In the genomic region with DNA sequence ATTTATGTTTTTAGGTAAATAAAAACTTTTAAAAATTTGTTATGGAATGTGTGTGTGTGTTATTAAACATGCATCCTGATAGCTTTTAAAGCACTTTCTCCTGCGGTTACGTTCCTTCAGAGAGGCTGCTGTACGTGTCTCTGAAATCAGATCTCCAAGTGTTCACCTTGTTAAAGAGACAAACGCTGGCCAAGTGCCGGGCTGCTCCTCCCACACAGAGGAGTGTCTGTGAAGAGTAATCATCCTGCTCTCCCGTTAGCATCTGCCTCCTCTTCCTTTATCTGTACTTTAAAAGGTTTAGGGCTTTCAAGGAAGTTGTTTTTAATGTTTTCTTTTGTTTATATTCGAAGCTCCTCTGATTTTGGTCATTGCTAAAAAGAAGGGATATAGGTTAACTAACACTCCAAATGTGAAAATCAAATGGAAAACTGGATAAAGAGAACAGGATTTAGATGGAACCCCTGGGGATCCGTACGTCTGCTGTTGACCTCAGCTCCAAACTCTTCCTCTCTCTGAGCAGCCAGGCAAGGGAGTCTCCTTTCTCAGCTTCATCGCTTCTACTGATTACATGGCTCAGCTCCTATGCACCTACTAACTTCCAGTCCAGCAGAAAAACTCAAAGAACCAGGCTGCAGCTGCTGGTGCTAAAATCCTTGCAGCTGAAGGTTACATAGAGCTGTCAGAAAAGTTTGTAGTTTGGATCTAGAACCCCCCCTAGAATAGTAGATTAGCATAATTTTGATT, we compare ENCODE assay signal across 18 cellular contexts. TPM values are rescaled to one million over a fixed set of nuclear protein-coding genes. Genes with fewer than 3 reads are reported as not detected.
DNase-seq lines count a peak whose midpoint lies in the region; FAIRE-seq and TF ChIP-seq lines count a peak whose summit lies in the region.
"Had no signal": no experiment of that assay in that cellular context is flagged by ENCODE, and none has a peak within 500 bp of the region (broad histone marks: within the 10 kb centered on the region; RNA-seq: fewer than 3 reads in every experiment).

No MANE protein-coding gene starts in this region.

- H3K4me3 ChIP-seq in GM12865 (ENCODE audit: low read depth, low read length), result no peak overlapping the region
- H3K4me3 ChIP-seq in bronchial epithelial cell (ENCODE audit: low read depth, low read length), result no peak overlapping the region
- H3K4me3 ChIP-seq: body of pancreas, ovary, thoracic aorta had no signal

- DNase-seq in DMS53 (lab: John Stamatoyannopoulos, UW) (peak; percentile 7), DMS53 treated with DMSO at 0.1 percent for 48 hours (lab: John Stamatoyannopoulos, UW; ENCODE audit: unreplicated experiment) (no peak), GM12865 (ENCODE audit: low read depth) (peak; percentile 67), NCI-H2196 (lab: John Stamatoyannopoulos, UW; ENCODE audit: unreplicated experiment) (peak; percentile 17), bronchial epithelial cell (ENCODE audit: low read depth) (peak; percentile 23), NCI-H146 treated with DMSO at 0.1 percent for 48 hours (lab: John Stamatoyannopoulos, UW; ENCODE audit: unreplicated experiment) (no peak), medulla oblongata (ENCODE audit: extremely low spot score) (no peak), NCI-H82 (lab: John Stamatoyannopoulos, UW) (no peak)
- DNase-seq: 8988T; body of pancreas; CD4-positive, alpha-beta T cell; effector memory CD4-positive, alpha-beta T cell; foreskin melanocyte; HFFc6; ovary; small intestine had no signal

- peaks cover 7% of the 10 kb centered on the region for H3K27me3 ChIP-seq in bronchial epithelial cell (ENCODE audit: control insufficient read depth, insufficient read depth, low read length)
- H3K27me3 ChIP-seq: body of pancreas, ovary had no signal

- no peaks in the 10 kb centered on the region for H3K36me3 ChIP-seq in bronchial epithelial cell (ENCODE audit: control insufficient read depth, insufficient read depth, low read length)
- H3K36me3 ChIP-seq: ovary, thoracic aorta had no signal

- peak; percentile 23 for FAIRE-seq in bronchial epithelial cell (lab: Jason Lieb, UNC)
- FAIRE-seq: G401.6, small intestine had no signal

- TF ChIP-seq CTCF in GM12865 (IDR thresholded peaks at IDR 0.05; ENCODE audit: insufficient read depth, low read depth, low read length, missing control alignments), result no peak
- no peak for TF ChIP-seq CTCF in bronchial epithelial cell (IDR thresholded peaks at IDR 0.05; ENCODE audit: insufficient read depth, low read length, severe bottlenecking)

RNA-seq across cellular contexts. Expression of gene IRF4, which starts 20.0 kb away (rescaled TPM):
- not detected in 2 replicates for total RNA-seq in bronchial epithelial cell
- total RNA-seq: HFFc6 had no signal

Comparison
In these comparisons a context has a peak if more than half of its experiments do, and no peak if none do; other contexts are left out.
1. DNase-seq: peak in DMS53 (single experiment), GM12865 (single experiment), NCI-H2196 (single experiment) and bronchial epithelial cell (single experiment); none in DMS53 treated with DMSO at 0.1 percent for 48 hours (single experiment), NCI-H146 treated with DMSO at 0.1 percent for 48 hours (single experiment), medulla oblongata (single experiment) and NCI-H82 (single experiment).